ENCODE assay signal across 8 cellular contexts in genomic region chr9:87374023-87374942, GRCh38.
DNase-seq lines count a peak whose midpoint lies in the region; ATAC-seq and TF ChIP-seq lines count a peak whose summit lies in the region.
"Not testable (repeated sequence)": the region's sequence is repeated elsewhere in the genome, so short reads cannot be mapped to it uniquely, and the experiment has no call there.

No MANE protein-coding gene starts in this region.

- TF ChIP-seq CTCF in GM12865 (IDR thresholded peaks at IDR 0.05; ENCODE audit: insufficient read depth, low read depth, low read length, missing control alignments); progenitor cell of endocrine pancreas (IDR thresholded peaks at IDR 0.05; ENCODE audit: unreplicated experiment): not testable (repeated sequence)
- TF ChIP-seq CTCF in RWPE2 (IDR thresholded peaks at IDR 0.05; ENCODE audit: poor library complexity, severe bottlenecking) (peak; percentile 24), foreskin keratinocyte (conservative IDR thresholded peaks at IDR 0.05) (peak; percentile 62)

- H3K36me3 ChIP-seq in RWPE2 (ENCODE audit: low read depth) = not testable (repeated sequence)

- H3K27ac ChIP-seq in RWPE2 (ENCODE audit: poor library complexity, severe bottlenecking) (peak overlapping the region; percentile 52), foreskin keratinocyte (peak overlapping the region; percentile 38)

- not testable (repeated sequence) for H3K9me3 ChIP-seq in RWPE2 (ENCODE audit: severe bottlenecking)

- peak; percentile 81 for DNase-seq in GM12865 (ENCODE audit: low read depth)
- DNase-seq in RWPE2 (ENCODE audit: low spot score); progenitor cell of endocrine pancreas (ENCODE audit: low spot score, unreplicated experiment): not testable (repeated sequence)
- DNase-seq in foreskin keratinocyte = peak; percentile 60 to 95
- DNase-seq in stimulated activated naive CD8-positive, alpha-beta T cell treated with anti-CD3 and anti-CD28 coated beads, Interleukin-15, Interleukin-2, amounts not matched to agents 100 U/mL and 50 U/mL, for 24 hours = peak; percentile 4

- H3K4me3 ChIP-seq in GM12865 (ENCODE audit: low read depth, low read length); RWPE2 (ENCODE audit: severe bottlenecking): not testable (repeated sequence)

- H3K27me3 Mint-ChIP-seq in activated T-helper 17 cell treated with anti-CD3 and anti-CD28 coated beads, Interleukin-2, amount 50 U/mL, for 72 hours = peaks cover 17% of the 10 kb centered on the region
- H3K27me3 Mint-ChIP-seq in progenitor cell of endocrine pancreas = not testable (repeated sequence)

- peak overlapping the region; percentile 29 for H3K4me3 Mint-ChIP-seq in activated T-helper 17 cell treated with anti-CD3 and anti-CD28 coated beads, Interleukin-2, amount 50 U/mL, for 72 hours
- H3K4me3 Mint-ChIP-seq in progenitor cell of endocrine pancreas (ENCODE audit: low read depth) = not testable (repeated sequence)

- not testable (repeated sequence) for H3K4me1 Mint-ChIP-seq in activated T-helper 17 cell treated with anti-CD3 and anti-CD28 coated beads, Interleukin-2, amount 50 U/mL, for 72 hours
- H3K4me1 Mint-ChIP-seq in progenitor cell of endocrine pancreas (ENCODE audit: low read depth) = peaks cover 31% of the 10 kb centered on the region

- H3K9me3 Mint-ChIP-seq in activated T-helper 17 cell treated with anti-CD3 and anti-CD28 coated beads, Interleukin-2, amount 50 U/mL, for 72 hours; progenitor cell of endocrine pancreas (ENCODE audit: low read depth): not testable (repeated sequence)

- ATAC-seq in GM21390 (IDR thresholded peaks at IDR 0.05; ENCODE audit: unreplicated experiment) (peak; percentile 88), HG03039 (IDR thresholded peaks at IDR 0.05; ENCODE audit: unreplicated experiment) (peak; percentile 72), RWPE2 (ENCODE audit: low read depth) (peak; percentile 90), foreskin keratinocyte (peak; percentile 99)
- peak; percentile 99 for ATAC-seq in activated T-helper 17 cell treated with anti-CD3 and anti-CD28 coated beads, Interleukin-2, amount 50 U/mL, for 72 hours (replicated peaks)
- peak; percentile 69 for ATAC-seq in stimulated activated naive CD8-positive, alpha-beta T cell treated with anti-CD3 and anti-CD28 coated beads, Interleukin-15, Interleukin-2, amounts not matched to agents 100 U/mL and 50 U/mL, for 24 hours

- peak overlapping the region; percentile 75 for H3K27ac Mint-ChIP-seq in activated T-helper 17 cell treated with anti-CD3 and anti-CD28 coated beads, Interleukin-2, amount 50 U/mL, for 72 hours
- H3K27ac Mint-ChIP-seq in progenitor cell of endocrine pancreas = peak overlapping the region; percentile 87

- not testable (repeated sequence) for H3K27me3 ChIP-seq in RWPE2 (ENCODE audit: insufficient read depth, poor library complexity, severe bottlenecking); foreskin keratinocyte

- not testable (repeated sequence) for H3K36me3 Mint-ChIP-seq in activated T-helper 17 cell treated with anti-CD3 and anti-CD28 coated beads, Interleukin-2, amount 50 U/mL, for 72 hours (ENCODE audit: low read depth); progenitor cell of endocrine pancreas (ENCODE audit: insufficient read depth)

- H3K4me1 ChIP-seq in RWPE2 (ENCODE audit: insufficient read depth, poor library complexity, severe bottlenecking) (peaks cover 15% of the 10 kb centered on the region), foreskin keratinocyte (peaks cover 12% of the 10 kb centered on the region)
